1 cellular context compared by ENCODE assay signal in genomic region chr19:47106819-47107200, GRCh38.
TF ChIP-seq lines count a peak whose summit lies in the region.

No MANE protein-coding gene starts in this region.

TF ChIP-seq in K562, 482 proteins besides CTCF, POLR2A, EP300 and RAD21 (continued from another document):
- TF ChIP-seq ZHX1 (conservative IDR thresholded peaks at IDR 0.05; ENCODE audit: low read length) (no peak), ZNF41 (CRISPR knock-in tag; conservative IDR thresholded peaks at IDR 0.05) (no peak), CREBBP (IDR thresholded peaks at IDR 0.05; ENCODE audit: low read depth, low read length) (no peak), MAFG (tag; conservative IDR thresholded peaks at IDR 0.05) (0 out of 2 replicates have a peak, but pooled peaks have one; percentile 14), CREB3 (tag; conservative IDR thresholded peaks at IDR 0.05; ENCODE audit: low read depth) (0 out of 2 replicates have a peak, but pooled peaks have one; percentile 72), PHB (CRISPR knock-in tag; IDR thresholded peaks at IDR 0.05) (no peak), U2AF2 (optimal IDR thresholded peaks at IDR 0.05; ENCODE audit: low read depth, low read length) (no peak), NFATC3 (IDR thresholded peaks at IDR 0.05) (no peak), CBFA2T2 (conservative IDR thresholded peaks at IDR 0.05) (no peak), ZNF239 (CRISPR knock-in tag; IDR thresholded peaks at IDR 0.05) (peak; percentile 41; the same call in 1 of the 2 replicates), BRCA1 (IDR thresholded peaks at IDR 0.05) (no peak), BRCA1 (CRISPR knock-in tag; IDR thresholded peaks at IDR 0.05) (no peak), ZNF197 (CRISPR knock-in tag; IDR thresholded peaks at IDR 0.05; ENCODE audit: low read depth) (no peak), TAF9B (IDR thresholded peaks at IDR 0.05; ENCODE audit: partially characterized antibody) (no peak), EWSR1 (IDR thresholded peaks at IDR 0.05; ENCODE audit: borderline replicate concordance, low read depth, partially characterized antibody) (no peak), SMAD4 (CRISPR knock-in tag; conservative IDR thresholded peaks at IDR 0.05) (no peak; the same call in 1 of the 2 replicates), RUNX1 (IDR thresholded peaks at IDR 0.05; ENCODE audit: low read depth) (no peak), PYGO2 (tag; IDR thresholded peaks at IDR 0.05) (no peak), ZNF609 (CRISPR knock-in tag; IDR thresholded peaks at IDR 0.05; ENCODE audit: borderline replicate concordance) (no peak), ZNF644 (tag; IDR thresholded peaks at IDR 0.05; ENCODE audit: low read depth) (0 out of 2 replicates have a peak, but pooled peaks have one; percentile 45)
- TF ChIP-seq, protein P1, sequence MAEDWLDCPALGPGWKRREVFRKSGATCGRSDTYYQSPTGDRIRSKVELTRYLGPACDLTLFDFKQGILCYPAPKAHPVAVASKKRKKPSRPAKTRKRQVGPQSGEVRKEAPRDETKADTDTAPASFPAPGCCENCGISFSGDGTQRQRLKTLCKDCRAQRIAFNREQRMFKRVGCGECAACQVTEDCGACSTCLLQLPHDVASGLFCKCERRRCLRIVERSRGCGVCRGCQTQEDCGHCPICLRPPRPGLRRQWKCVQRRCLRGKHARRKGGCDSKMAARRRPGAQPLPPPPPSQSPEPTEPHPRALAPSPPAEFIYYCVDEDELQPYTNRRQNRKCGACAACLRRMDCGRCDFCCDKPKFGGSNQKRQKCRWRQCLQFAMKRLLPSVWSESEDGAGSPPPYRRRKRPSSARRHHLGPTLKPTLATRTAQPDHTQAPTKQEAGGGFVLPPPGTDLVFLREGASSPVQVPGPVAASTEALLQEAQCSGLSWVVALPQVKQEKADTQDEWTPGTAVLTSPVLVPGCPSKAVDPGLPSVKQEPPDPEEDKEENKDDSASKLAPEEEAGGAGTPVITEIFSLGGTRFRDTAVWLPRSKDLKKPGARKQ (CRISPR knock-in tag; IDR thresholded peaks at IDR 0.05), result no peak
TF ChIP-seq in K562: peak in this region for 12.
